Comparison of ENCODE assay signal across 21 cellular contexts in the genomic region with DNA sequence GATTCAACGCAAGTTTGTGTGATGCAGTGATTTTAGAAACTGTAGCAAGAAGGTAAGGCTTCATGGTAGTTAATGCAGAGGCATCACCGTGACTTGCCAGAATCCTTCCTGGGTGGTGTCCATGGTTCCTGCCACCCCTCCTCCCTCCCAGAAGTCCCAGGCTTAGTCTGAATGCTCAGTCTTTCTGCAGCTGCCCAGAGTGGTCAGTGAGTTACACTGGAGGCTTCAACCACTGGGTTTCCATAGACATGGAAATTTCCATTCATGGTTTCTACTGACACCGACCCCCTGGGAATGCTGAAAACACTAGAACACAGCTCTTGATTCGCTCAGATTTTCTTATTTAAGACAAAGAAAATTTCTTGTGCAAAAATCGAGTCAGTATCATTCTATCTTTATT.
"Had no signal": no experiment of that assay in that cellular context is flagged by ENCODE, and none has a peak within 500 bp of the region (broad histone marks: within the 10 kb centered on the region; RNA-seq: fewer than 3 reads in every experiment).

No MANE protein-coding gene starts in this region.

- H3K9me3 ChIP-seq: heart right ventricle, neutrophil, thoracic aorta, transverse colon had no signal

- H3K36me3 ChIP-seq: heart right ventricle, neutrophil, stomach, thoracic aorta, transverse colon had no signal

- H3K36me3 Mint-ChIP-seq: naive B cell had no signal

- H3K27ac ChIP-seq: dorsolateral prefrontal cortex, heart right ventricle, neutrophil, skin epidermis, stomach, thoracic aorta, transverse colon had no signal

- H3K4me1 ChIP-seq: heart right ventricle, stomach, transverse colon had no signal

- H3K4me3 Mint-ChIP-seq: naive B cell, nephron had no signal

- H3K4me1 Mint-ChIP-seq: naive B cell, nephron had no signal

- DNase-seq: cortex of kidney; dorsolateral prefrontal cortex; effector memory CD4-positive, alpha-beta T cell; heart right ventricle; hypothalamus; left colon; left ventricle myocardium superior; mesenchymal stem cell; midbrain; naive B cell; stimulated activated naive CD4-positive, alpha-beta T cell; stomach; substantia nigra; transverse colon had no signal

- H3K27ac Mint-ChIP-seq: nephron had no signal

- H3K27me3 ChIP-seq: heart right ventricle, stomach, transverse colon had no signal

- ATAC-seq: esophagus mucosa, heart right ventricle, left colon, left ventricle myocardium superior, sciatic nerve had no signal

- H3K4me3 ChIP-seq: dorsolateral prefrontal cortex, heart right ventricle, lung, skin epidermis, stomach, thoracic aorta, transverse colon had no signal
